8 cellular contexts compared by ENCODE assay signal in the genomic region with DNA sequence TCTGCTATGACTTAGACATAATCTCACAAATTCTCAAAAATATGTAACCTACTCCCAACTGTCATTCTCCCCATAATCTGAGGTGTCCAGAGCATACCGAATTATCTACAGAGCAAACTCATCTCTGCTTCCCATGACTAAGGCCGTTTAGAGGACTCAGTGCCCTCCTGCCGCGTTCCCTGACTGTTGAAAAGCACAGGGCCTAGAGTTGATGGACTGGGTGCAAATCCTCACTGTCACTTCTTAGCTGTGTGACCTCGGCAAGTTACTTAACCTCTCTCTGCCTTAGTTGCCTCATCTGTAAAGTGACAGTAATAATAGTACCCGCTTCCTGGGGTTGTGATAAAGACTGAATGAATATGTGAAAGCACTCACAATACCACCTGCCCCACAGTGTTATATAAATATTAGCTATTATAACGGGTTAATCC. TPM values are rescaled to one million over a fixed set of nuclear protein-coding genes. Genes with fewer than 3 reads are reported as not detected.
DNase-seq lines count a peak whose midpoint lies in the region; ATAC-seq and TF ChIP-seq lines count a peak whose summit lies in the region.

No MANE protein-coding gene starts in this region.

- H4K20me1 ChIP-seq in BLaER1 treated with 17β-estradiol and CSF1 and Interleukin-3, amounts not matched to agents 10 nM and 100 nM: peaks cover 0 to 2% (median 0%) of the 10 kb centered on the region in 11 experiments; a peak in 1 of 22 replicates
- H4K20me1 ChIP-seq in KMS-11 (ENCODE audit: insufficient read depth): no peaks in the 10 kb centered on the region

- H3K27ac ChIP-seq in BLaER1 treated with 17β-estradiol and CSF1 and Interleukin-3, amounts not matched to agents 10 nM and 100 nM: no peak overlapping the region
- H3K27ac ChIP-seq in KMS-11: no peak overlapping the region

- intact Hi-C loops in natural killer cell (cut with micrococcal nuclease): no loop called here

- peaks cover 23 to 74% (median 46%) of the 10 kb centered on the region in 10 experiments for H3K4me1 ChIP-seq in BLaER1 treated with 17β-estradiol and CSF1 and Interleukin-3, amounts not matched to agents 10 nM and 100 nM
- peaks cover 7% of the 10 kb centered on the region for H3K4me1 ChIP-seq in KMS-11 (ENCODE audit: low read depth, poor library complexity, severe bottlenecking)

- H3K4me1 Mint-ChIP-seq in central memory CD8-positive, alpha-beta T cell: peaks cover 35% of the 10 kb centered on the region
- H3K4me1 Mint-ChIP-seq in natural killer cell: peaks cover 17 to 20% of the 10 kb centered on the region in 2 donors

- H3K4me3 Mint-ChIP-seq in central memory CD8-positive, alpha-beta T cell: peak overlapping the region; percentile 79
- peak overlapping the region; percentile 78 for H3K4me3 Mint-ChIP-seq in natural killer cell

- H3K9ac ChIP-seq in BLaER1 treated with 17β-estradiol and CSF1 and Interleukin-3, amounts not matched to agents 10 nM and 100 nM: peak overlapping the region in 1 of 11 experiments; percentile 89; a peak in 2 of 22 replicates
- no peak overlapping the region; the same call in 1 of the 2 replicates for H3K9ac ChIP-seq in KMS-11

- no peak for DNase-seq in central memory CD8-positive, alpha-beta T cell (ENCODE audit: low spot score in 2 of 2)
- DNase-seq in natural killer cell: no peak
- no peak for DNase-seq in activated CD8-positive, alpha-beta memory T cell treated with anti-CD3 and anti-CD28 coated beads, Interleukin-2, amount 50 U/mL, for 48 hours
- DNase-seq in amniotic stem cell (lab: John Stamatoyannopoulos, UW): no peak

- peaks cover 0 to 4% (median 0%) of the 10 kb centered on the region in 11 experiments; a peak in 2 of 22 replicates for H3K27me3 ChIP-seq in BLaER1 treated with 17β-estradiol and CSF1 and Interleukin-3, amounts not matched to agents 10 nM and 100 nM
- H3K27me3 ChIP-seq in KMS-11 (ENCODE audit: insufficient read depth, low read depth): peaks cover 7% of the 10 kb centered on the region; the same call in 1 of the 2 replicates

- H2AFZ ChIP-seq in KMS-11 (ENCODE audit: low read depth): peak overlapping the region; percentile 95; the same call in 1 of the 2 replicates

- peak overlapping the region; percentile 84 to 95 (median 91) for H3K4me2 ChIP-seq in BLaER1 treated with 17β-estradiol and CSF1 and Interleukin-3, amounts not matched to agents 10 nM and 100 nM
- H3K4me2 ChIP-seq in KMS-11: peak overlapping the region; percentile 27; the same call in 1 of the 2 replicates

- H3K27me3 Mint-ChIP-seq in central memory CD8-positive, alpha-beta T cell: no peaks in the 10 kb centered on the region
- H3K27me3 Mint-ChIP-seq in natural killer cell (ENCODE audit: low read depth in 2 of 2): peaks cover 19 to 27% of the 10 kb centered on the region in 2 donors

- TF ChIP-seq CTCF in KMS-11 (conservative IDR thresholded peaks at IDR 0.05; ENCODE audit: low read depth, low read length) (no peak), natural killer cell (IDR thresholded peaks at IDR 0.05) (no peak)

- no peaks in the 10 kb centered on the region; a peak in 1 of 22 replicates for H3K36me3 ChIP-seq in BLaER1 treated with 17β-estradiol and CSF1 and Interleukin-3, amounts not matched to agents 10 nM and 100 nM
- H3K36me3 ChIP-seq in KMS-11 (ENCODE audit: insufficient read depth): no peaks in the 10 kb centered on the region

- H3K27ac Mint-ChIP-seq in central memory CD8-positive, alpha-beta T cell (ENCODE audit: low read depth): peak overlapping the region; percentile 74
- no peak overlapping the region for H3K27ac Mint-ChIP-seq in natural killer cell

- H3K9me3 ChIP-seq in BLaER1 treated with 17β-estradiol and CSF1 and Interleukin-3, amounts not matched to agents 10 nM and 100 nM (replicated peaks in 1 of 11): peaks cover 0 to 7% (median 0%) of the 10 kb centered on the region in 11 experiments; a peak in 2 of 22 replicates

- H3K79me2 ChIP-seq in KMS-11 (ENCODE audit: insufficient read depth, low read depth): no peaks in the 10 kb centered on the region

- no peak for ATAC-seq in central memory CD8-positive, alpha-beta T cell (replicated peaks; ENCODE audit: extremely low read depth, poor library complexity, severe bottlenecking)
- ATAC-seq in natural killer cell: no peak
- no peak for ATAC-seq in HG03025 (IDR thresholded peaks at IDR 0.05; ENCODE audit: low FRiP score, unreplicated experiment)
- ATAC-seq in GM21367 (IDR thresholded peaks at IDR 0.05; ENCODE audit: unreplicated experiment): no peak

- no peaks in the 10 kb centered on the region for H3K9me3 Mint-ChIP-seq in central memory CD8-positive, alpha-beta T cell
- no peaks in the 10 kb centered on the region for H3K9me3 Mint-ChIP-seq in natural killer cell

- H3K36me3 Mint-ChIP-seq in central memory CD8-positive, alpha-beta T cell (ENCODE audit: insufficient read depth): peaks cover 2% of the 10 kb centered on the region
- H3K36me3 Mint-ChIP-seq in natural killer cell: no peaks in the 10 kb centered on the region

- peak overlapping the region in 5 of 10 experiments; percentile 70 to 76 (median 73); a peak in 7 of 20 replicates for H3K4me3 ChIP-seq in BLaER1 treated with 17β-estradiol and CSF1 and Interleukin-3, amounts not matched to agents 10 nM and 100 nM
- H3K4me3 ChIP-seq in KMS-11 (IDR thresholded peaks at IDR 0.05; ENCODE audit: insufficient read depth, low read depth, low read length): no peak overlapping the region

RNA-seq across cellular contexts. Expression of gene TUBB2A, which starts 4.7 kb away (rescaled TPM):
- total RNA-seq in natural killer cell: 10 to 100 TPM in 2 of 3 donors, 1 to 10 TPM in 1; 9.2 to 13.2 (median 11.4) TPM

RNA-seq across cellular contexts. Expression of gene BPHL, which starts 43.6 kb away (rescaled TPM):
- 1 to 10 TPM; 2.9 to 5.9 (median 5.7) TPM for total RNA-seq in natural killer cell
